Comparison of ENCODE assay signal across 9 cellular contexts in genomic region chr11:59756496-59756840, GRCh38. TPM values are rescaled to one million over a fixed set of nuclear protein-coding genes. Genes with fewer than 3 reads are reported as not detected.
DNase-seq lines count a peak whose midpoint lies in the region; ATAC-seq and TF ChIP-seq lines count a peak whose summit lies in the region.
"Had no signal": no experiment of that assay in that cellular context is flagged by ENCODE, and none has a peak within 500 bp of the region (broad histone marks: within the 10 kb centered on the region; RNA-seq: fewer than 3 reads in every experiment).

No MANE protein-coding gene starts in this region.

- no peaks in the 10 kb centered on the region for H3K9me3 ChIP-seq in Loucy (ENCODE audit: insufficient read depth, low read depth, low read length)
- no peaks in the 10 kb centered on the region for H3K9me3 ChIP-seq in mucosa of descending colon
- no peaks in the 10 kb centered on the region for H3K9me3 ChIP-seq in Karpas-422 (ENCODE audit: low read length)

- no peaks in the 10 kb centered on the region for H3F3A ChIP-seq in Loucy (ENCODE audit: low read depth)

- H3K9ac ChIP-seq in Loucy (ENCODE audit: low read depth, low read length, poor library complexity, severe bottlenecking): peak overlapping the region; percentile 20
- no peak overlapping the region for H3K9ac ChIP-seq in Karpas-422 (ENCODE audit: low read length)

- ATAC-seq in mucosa of descending colon (no peak), GM18873 (IDR thresholded peaks at IDR 0.05; ENCODE audit: low FRiP score, unreplicated experiment) (no peak), HG02884 (IDR thresholded peaks at IDR 0.05; ENCODE audit: unreplicated experiment) (no peak)

- H3K9me2 ChIP-seq in Loucy (replicated peaks; ENCODE audit: low read depth, low read length) (no peaks in the 10 kb centered on the region), Karpas-422 (replicated peaks; ENCODE audit: insufficient read depth, low read length) (no peaks in the 10 kb centered on the region)

- peak overlapping the region; percentile 72 for H3K27ac ChIP-seq in ACC112 (ENCODE audit: low read depth, low read length)
- H3K27ac ChIP-seq in Karpas-422 (ENCODE audit: low read length): no peak overlapping the region

- H2AFZ ChIP-seq in ACC112 (ENCODE audit: low read length, unreplicated experiment) (no peak overlapping the region), Loucy (ENCODE audit: low read length) (no peak overlapping the region), Karpas-422 (ENCODE audit: low read length) (no peak overlapping the region)

- TF ChIP-seq CTCF in Loucy (conservative IDR thresholded peaks at IDR 0.05; ENCODE audit: low read length): no peak
- TF ChIP-seq CTCF in choroid plexus epithelial cell (conservative IDR thresholded peaks at IDR 0.05; ENCODE audit: low read depth, low read length): no peak
- no peak for TF ChIP-seq CTCF in mucosa of descending colon (IDR thresholded peaks at IDR 0.05)

- DNase-seq in choroid plexus epithelial cell (ENCODE audit: low read depth) (no peak), mucosa of descending colon (no peak), Karpas-422 (no peak), COR-L47 (lab: John Stamatoyannopoulos, UW) (no peak)

- H3K36me3 ChIP-seq in ACC112 (ENCODE audit: insufficient read depth, low read length) (no peaks in the 10 kb centered on the region; the same call in 1 of the 2 replicates), Loucy (ENCODE audit: insufficient read depth, low read length) (no peaks in the 10 kb centered on the region), mucosa of descending colon (ENCODE audit: low read depth) (no peaks in the 10 kb centered on the region), Karpas-422 (ENCODE audit: insufficient read depth, low read length) (no peaks in the 10 kb centered on the region)

- H3K4me2 ChIP-seq in Loucy (ENCODE audit: low read depth, low read length, poor library complexity, severe bottlenecking) (peak overlapping the region; percentile 84), Karpas-422 (ENCODE audit: low read depth, low read length, poor library complexity, severe bottlenecking) (no peak overlapping the region)

- H3K4me1 ChIP-seq in ACC112 (ENCODE audit: control insufficient read depth, insufficient read depth, low read length, unreplicated experiment) (peaks cover 16% of the 10 kb centered on the region), Loucy (ENCODE audit: insufficient read depth, low read length, poor library complexity, severe bottlenecking) (peaks cover 22% of the 10 kb centered on the region), mucosa of descending colon (ENCODE audit: low read depth) (peaks cover 31% of the 10 kb centered on the region), Karpas-422 (ENCODE audit: low read length) (peaks cover 16% of the 10 kb centered on the region)

- H3K79me2 ChIP-seq in ACC112 (ENCODE audit: control insufficient read depth, insufficient read depth, low read length, unreplicated experiment) (peaks cover 55% of the 10 kb centered on the region), Loucy (ENCODE audit: insufficient read depth, low read length) (no peaks in the 10 kb centered on the region; the same call in 1 of the 2 replicates), Karpas-422 (ENCODE audit: low read length) (no peaks in the 10 kb centered on the region)

- H4K20me1 ChIP-seq in Loucy (ENCODE audit: insufficient read depth, low read length, poor library complexity, severe bottlenecking) (peaks cover 3% of the 10 kb centered on the region), Karpas-422 (ENCODE audit: insufficient read depth, low read depth, low read length) (no peaks in the 10 kb centered on the region)

- H3K4me3 ChIP-seq in ACC112 (ENCODE audit: low read depth, low read length) (peak overlapping the region; percentile 75), Loucy (ENCODE audit: low read length, poor library complexity, severe bottlenecking) (peak overlapping the region; percentile 85), choroid plexus epithelial cell (ENCODE audit: low read depth, low read length) (peak overlapping the region; percentile 88), mucosa of descending colon (peak overlapping the region; percentile 80), Karpas-422 (ENCODE audit: low read length) (no peak overlapping the region)

- H3K27me3 ChIP-seq in ACC112 (ENCODE audit: insufficient read depth, low read length) (no peaks in the 10 kb centered on the region), Loucy (ENCODE audit: insufficient read depth, low read length, poor library complexity, severe bottlenecking) (no peaks in the 10 kb centered on the region), Karpas-422 (ENCODE audit: low read length) (no peaks in the 10 kb centered on the region)

- intact Hi-C loops in mucosa of descending colon (cut with DNase I, micrococcal nuclease): loop anchor here in 1 of 2 donors (5.0 kb wide), 1 partner anchor 46 kb away; no protein-coding TSS in a partner anchor

RNA-seq across cellular contexts. Expression of gene STX3, which starts 1.3 kb away (rescaled TPM):
- total RNA-seq in mucosa of descending colon: 100 to 1,000 TPM in 1 of 3 donors, 10 to 100 TPM in 2; 69.5 to 129 (median 96.1) TPM
- 7.9 and 14.6 TPM in 2 replicates for total RNA-seq in Karpas-422 (2014; rRNA removed; shearing (Covaris generic); ENCODE audit: low replicate concordance)

RNA-seq across cellular contexts. Expression of gene OR10V1, which starts 42.8 kb away (rescaled TPM):
- not detected for total RNA-seq in mucosa of descending colon
- total RNA-seq in Karpas-422 (2014; rRNA removed; shearing (Covaris generic); ENCODE audit: low replicate concordance): not detected in 2 replicates
- total RNA-seq: glomerular endothelial cell had no signal

RNA-seq across cellular contexts. Expression of gene MRPL16, which starts 54.1 kb away (rescaled TPM):
- 10 to 100 TPM; 38.8 to 54.3 (median 51.5) TPM for total RNA-seq in mucosa of descending colon
- total RNA-seq in Karpas-422 (2014; rRNA removed; shearing (Covaris generic); ENCODE audit: low replicate concordance): 70.1 and 81.6 TPM in 2 replicates
